24 cellular contexts compared by ENCODE assay signal in the genomic region with DNA sequence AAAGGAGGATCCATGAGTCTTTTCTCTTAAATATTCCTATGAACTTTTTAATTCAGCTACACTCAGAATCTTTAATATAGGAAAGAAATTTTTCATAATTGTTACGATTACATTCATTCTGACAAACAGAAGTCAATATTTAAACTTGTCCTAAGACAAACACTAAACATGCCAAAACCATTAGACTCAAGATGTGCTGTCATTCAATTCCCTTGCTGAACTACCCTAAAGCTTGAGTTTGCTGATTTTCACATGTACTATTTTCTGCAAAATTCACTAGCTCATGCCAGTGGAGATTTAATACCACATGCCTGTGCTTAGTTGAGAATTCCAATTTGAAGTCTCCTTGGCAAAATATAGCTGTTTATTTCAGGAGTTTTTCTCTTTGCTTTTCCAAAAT.
DNase-seq lines count a peak whose midpoint lies in the region; ATAC-seq, FAIRE-seq and TF ChIP-seq lines count a peak whose summit lies in the region.
"Had no signal": no experiment of that assay in that cellular context is flagged by ENCODE, and none has a peak within 500 bp of the region (broad histone marks: within the 10 kb centered on the region; RNA-seq: fewer than 3 reads in every experiment).

No MANE protein-coding gene starts in this region.

- intact Hi-C loops in body of pancreas (cut with DNase I) = no loop called here
- intact Hi-C loops in left lung (cut with DNase I) = no loop called here
- intact Hi-C loops in pancreas (cut with DNase I) = no loop called here

- no peak overlapping the region for H3K4me3 ChIP-seq in body of pancreas
- H3K4me3 ChIP-seq in left lung = no peak overlapping the region
- no peak overlapping the region for H3K4me3 ChIP-seq in pancreas
- H3K4me3 ChIP-seq: A549; BLaER1 treated with 17β-estradiol and CSF1 and Interleukin-3, amounts not matched to agents 10 nM and 100 nM; GM12878; GM23338 had no signal

- H3K4me1 ChIP-seq in body of pancreas (peaks cover 34% of the 10 kb centered on the region), left lung (no peaks in the 10 kb centered on the region), pancreas (peaks cover 3 to 15% (median 9%) of the 10 kb centered on the region in 3 donors)
- H3K4me1 ChIP-seq: BE2C; BLaER1 treated with 17β-estradiol and CSF1 and Interleukin-3, amounts not matched to agents 10 nM and 100 nM had no signal

- 19 to 26% methylated on average over 1 of the region's 1 CpG for WGBS in body of pancreas, 2 donors
- 18 to 21% methylated on average over 1 of the region's 1 CpG for WGBS in pancreas, 2 donors

- H3K27me3 ChIP-seq in body of pancreas (no peaks in the 10 kb centered on the region), left lung (no peaks in the 10 kb centered on the region), pancreas (no peaks in the 10 kb centered on the region)
- H3K27me3 ChIP-seq: BE2C; BLaER1 treated with 17β-estradiol and CSF1 and Interleukin-3, amounts not matched to agents 10 nM and 100 nM had no signal

- ATAC-seq in body of pancreas (peak; percentile 39), left lung (peak; percentile 30), pancreas (peak; percentile 59 to 83 (median 70)), HG02588 (IDR thresholded peaks at IDR 0.05; ENCODE audit: unreplicated experiment) (no peak), GM18861 (IDR thresholded peaks at IDR 0.05; ENCODE audit: unreplicated experiment) (no peak)
- ATAC-seq: A549, GM12878, GM23338 had no signal

- TF ChIP-seq POLR2A in body of pancreas (IDR thresholded peaks at IDR 0.05) = no peak

- no peaks in the 10 kb centered on the region for H3K9me3 ChIP-seq in body of pancreas
- H3K9me3 ChIP-seq in left lung = no peaks in the 10 kb centered on the region
- no peaks in the 10 kb centered on the region for H3K9me3 ChIP-seq in pancreas
- H3K9me3 ChIP-seq: A549; BE2C; BLaER1 treated with 17β-estradiol and CSF1 and Interleukin-3, amounts not matched to agents 10 nM and 100 nM had no signal

- FAIRE-seq in pancreas (lab: Jason Lieb, UNC) = no peak
- FAIRE-seq: A549, D721Med, GM12878 had no signal

- H3K36me3 ChIP-seq in body of pancreas (replicated peaks in 1 of 2; ENCODE audit: insufficient read depth in 1 of 2, low read depth in 2 of 2) (no peaks in the 10 kb centered on the region), left lung (no peaks in the 10 kb centered on the region), pancreas (no peaks in the 10 kb centered on the region)
- H3K36me3 ChIP-seq: BE2C; BLaER1 treated with 17β-estradiol and CSF1 and Interleukin-3, amounts not matched to agents 10 nM and 100 nM had no signal

- DNase-seq in DMS53 treated with DMSO at 0.1 percent for 48 hours (lab: John Stamatoyannopoulos, UW; ENCODE audit: unreplicated experiment) (peak; percentile 11), body of pancreas (no peak), left lung (no peak), pancreas (no peak), SHP77 (lab: John Stamatoyannopoulos, UW) (no peak), DMS 273 treated with DMSO at 0.1 percent for 48 hours (lab: John Stamatoyannopoulos, UW) (no peak)
- DNase-seq: 8988T; ACHN; AML-193; BE2C; CD4-positive, alpha-beta T cell; CD8-positive, alpha-beta memory T cell; DMS79; EL; GDM1; H9; HFFc6 had no signal

- no peak for TF ChIP-seq CTCF in body of pancreas (IDR thresholded peaks at IDR 0.05)
- TF ChIP-seq CTCF in left lung (IDR thresholded peaks at IDR 0.05) = no peak
- no peak for TF ChIP-seq CTCF in pancreas (IDR thresholded peaks at IDR 0.05)

- H3K27ac ChIP-seq in body of pancreas (no peak overlapping the region), left lung (no peak overlapping the region), pancreas (no peak overlapping the region)
- H3K27ac ChIP-seq: A549; BLaER1 treated with 17β-estradiol and CSF1 and Interleukin-3, amounts not matched to agents 10 nM and 100 nM had no signal

Comparison
In these comparisons a context has a peak if more than half of its experiments do, and no peak if none do; other contexts are left out.
1. ATAC-seq: peak in body of pancreas (single experiment), left lung (single experiment) and pancreas (4 of 4); none in HG02588 (single experiment) and GM18861 (single experiment).